Comparison of ENCODE assay signal across 1 cellular context in genomic region chr11:82978422-82979099, GRCh38.
TF ChIP-seq lines count a peak whose summit lies in the region.

No MANE protein-coding gene starts in this region.

TF ChIP-seq in SK-N-SH, 30 proteins besides CTCF, POLR2A, EP300 and RAD21 (continued from another document):
- no peak for TF ChIP-seq ZBTB33 (IDR thresholded peaks at IDR 0.05; ENCODE audit: borderline replicate concordance, low read depth)
- TF ChIP-seq SIN3A (IDR thresholded peaks at IDR 0.05; ENCODE audit: borderline replicate concordance, low read depth, low read length), result no peak
- TF ChIP-seq POLR2AphosphoS5 (IDR thresholded peaks at IDR 0.05; ENCODE audit: low read depth, low read length), result no peak
- TF ChIP-seq RXRA (IDR thresholded peaks at IDR 0.05; ENCODE audit: borderline replicate concordance, low read depth), result no peak
- TF ChIP-seq GABPA (IDR thresholded peaks at IDR 0.05; ENCODE audit: low read depth), result no peak
- TF ChIP-seq, protein P1, sequence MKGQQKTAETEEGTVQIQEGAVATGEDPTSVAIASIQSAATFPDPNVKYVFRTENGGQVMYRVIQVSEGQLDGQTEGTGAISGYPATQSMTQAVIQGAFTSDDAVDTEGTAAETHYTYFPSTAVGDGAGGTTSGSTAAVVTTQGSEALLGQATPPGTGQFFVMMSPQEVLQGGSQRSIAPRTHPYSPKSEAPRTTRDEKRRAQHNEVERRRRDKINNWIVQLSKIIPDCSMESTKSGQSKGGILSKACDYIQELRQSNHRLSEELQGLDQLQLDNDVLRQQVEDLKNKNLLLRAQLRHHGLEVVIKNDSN (IDR thresholded peaks at IDR 0.05; ENCODE audit: borderline replicate concordance, low read depth), result no peak
- TF ChIP-seq, protein P2, sequence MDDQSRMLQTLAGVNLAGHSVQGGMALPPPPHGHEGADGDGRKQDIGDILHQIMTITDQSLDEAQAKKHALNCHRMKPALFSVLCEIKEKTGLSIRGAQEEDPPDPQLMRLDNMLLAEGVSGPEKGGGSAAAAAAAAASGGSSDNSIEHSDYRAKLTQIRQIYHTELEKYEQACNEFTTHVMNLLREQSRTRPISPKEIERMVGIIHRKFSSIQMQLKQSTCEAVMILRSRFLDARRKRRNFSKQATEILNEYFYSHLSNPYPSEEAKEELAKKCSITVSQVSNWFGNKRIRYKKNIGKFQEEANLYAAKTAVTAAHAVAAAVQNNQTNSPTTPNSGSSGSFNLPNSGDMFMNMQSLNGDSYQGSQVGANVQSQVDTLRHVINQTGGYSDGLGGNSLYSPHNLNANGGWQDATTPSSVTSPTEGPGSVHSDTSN (IDR thresholded peaks at IDR 0.05), result peak; percentile 69
TF ChIP-seq in SK-N-SH: peak in this region for 6.
